ENCODE assay signal across 8 cellular contexts in the genomic region with DNA sequence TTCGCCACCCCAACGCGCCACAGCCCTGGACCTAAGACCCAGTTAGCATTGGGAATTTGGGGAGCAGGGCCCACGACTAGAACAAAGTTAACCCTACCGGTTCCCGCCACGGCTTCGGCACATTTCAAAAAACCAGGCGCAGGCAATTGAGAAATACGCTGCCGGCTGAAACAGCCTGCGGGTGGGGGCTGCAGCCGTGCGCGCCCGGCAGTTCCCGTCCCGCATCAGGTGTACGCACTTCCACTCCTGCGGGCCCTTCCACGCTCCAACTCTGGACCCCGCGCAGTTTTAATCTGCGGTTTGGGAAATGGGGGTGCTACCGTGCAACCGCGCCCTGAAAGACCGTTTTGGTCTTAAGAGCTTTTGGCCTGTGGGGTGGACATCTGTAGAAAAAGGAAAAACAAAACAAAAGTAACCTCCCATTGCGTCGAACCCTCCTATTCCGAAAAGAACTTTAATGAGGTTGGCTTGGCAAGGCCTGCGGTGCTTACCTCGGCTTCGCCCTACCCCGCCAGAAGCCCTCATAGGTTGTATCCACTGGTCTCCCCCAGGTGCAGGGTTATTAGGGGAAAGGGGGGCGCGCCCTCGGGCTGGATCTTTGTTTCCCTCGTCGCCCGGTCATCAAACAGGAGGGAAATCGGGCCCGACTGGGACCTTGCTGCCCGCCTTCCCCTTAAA. TPM values are rescaled to one million over a fixed set of nuclear protein-coding genes. Genes with fewer than 3 reads are reported as not detected.
DNase-seq lines count a peak whose midpoint lies in the region; ATAC-seq and TF ChIP-seq lines count a peak whose summit lies in the region.
"Had no signal": no experiment of that assay in that cellular context is flagged by ENCODE, and none has a peak within 500 bp of the region (broad histone marks: within the 10 kb centered on the region; RNA-seq: fewer than 3 reads in every experiment).

No MANE protein-coding gene starts in this region.

- H3K27me3 ChIP-seq in Panc1 (ENCODE audit: control insufficient read depth, insufficient read depth, low read length), result no peaks in the 10 kb centered on the region
- peaks cover 0 to 26% (median 3%) of the 10 kb centered on the region in 3 donors for H3K27me3 ChIP-seq in psoas muscle (ENCODE audit: insufficient read depth in 3 of 3, low read length in 2 of 3)
- peaks cover 99% of the 10 kb centered on the region for H3K27me3 ChIP-seq in gastroesophageal sphincter

- no peaks in the 10 kb centered on the region for H3K9me3 ChIP-seq in ES-I3 (ENCODE audit: control insufficient read depth, insufficient read depth, low read length)
- no peaks in the 10 kb centered on the region for H3K9me3 ChIP-seq in Panc1 (ENCODE audit: control insufficient read depth, insufficient read depth, low read depth, low read length)
- no peaks in the 10 kb centered on the region for H3K9me3 ChIP-seq in psoas muscle
- no peaks in the 10 kb centered on the region for H3K9me3 ChIP-seq in gastroesophageal sphincter

- H3K36me3 ChIP-seq in ES-I3 (ENCODE audit: insufficient read depth, low read length) (no peaks in the 10 kb centered on the region), Panc1 (ENCODE audit: control insufficient read depth, insufficient read depth, low read length) (no peaks in the 10 kb centered on the region), psoas muscle (ENCODE audit: insufficient read depth in 1 of 2, low read depth in 1 of 2) (no peaks in the 10 kb centered on the region), gastroesophageal sphincter (no peaks in the 10 kb centered on the region)

- TF ChIP-seq POLR2A in gastroesophageal sphincter (IDR thresholded peaks at IDR 0.05), result no peak

- H3K27ac ChIP-seq in Panc1 (ENCODE audit: low read length) (no peak overlapping the region), psoas muscle (peak overlapping the region; percentile 77), gastroesophageal sphincter (no peak overlapping the region)

- peak overlapping the region; percentile 57 for H3K9ac ChIP-seq in ES-I3 (ENCODE audit: low read depth, low read length)

- POLR2A ChIA-PET in Panc1 (lab: Charles Lee), result no interaction called here

- BruUV-seq in Panc1 (replicated peaks; lab: Mats Ljungman, UMichigan), result no TSS peak

- intact Hi-C loops in Panc1 (cut with micrococcal nuclease; ENCODE audit: unreplicated experiment) (no loop called here), psoas muscle (cut with DNase I) (loop anchor here (5.0 to 10.0 kb wide), 5 partner anchors 319 to 1163 kb away; a partner anchor contains a TSS)

- 54 to 61% (median 61%) methylated on average over 44 of the region's 44 CpGs for WGBS in psoas muscle, 3 donors
- WGBS in gastroesophageal sphincter (ENCODE audit: low coverage in 1 of 2), 2 donors, result 4% methylated on average over 9 of the region's 44 CpGs; no CpG with 5 or more reads in 1 of the 2 donors

- no peak overlapping the region for H3K4me3 ChIP-seq in Panc1 (ENCODE audit: low read depth in 2 of 2, low read length in 2 of 2)
- peak overlapping the region; percentile 44 for H3K4me3 ChIP-seq in fibroblast of mammary gland (ENCODE audit: control insufficient read depth, low read depth, low read length)
- H3K4me3 ChIP-seq in psoas muscle, result peak overlapping the region; percentile 89
- peak overlapping the region in 1 of 2 donors; percentile 19 for H3K4me3 ChIP-seq in gastroesophageal sphincter

- TF ChIP-seq EP300 in gastroesophageal sphincter (IDR thresholded peaks at IDR 0.05), result no peak

- CTCF ChIA-PET in Panc1 (lab: Charles Lee), result no interaction called here

- H3K4me1 ChIP-seq in ES-I3 (ENCODE audit: insufficient read depth, low read length) (peaks cover 7% of the 10 kb centered on the region; the same call in 1 of the 2 replicates), Panc1 (ENCODE audit: control insufficient read depth, insufficient read depth, low read length) (no peaks in the 10 kb centered on the region), psoas muscle (peaks cover 6% of the 10 kb centered on the region), gastroesophageal sphincter (peaks cover 0 to 53% (median 19%) of the 10 kb centered on the region in 3 donors)

- DNase-seq in Panc1 (ENCODE audit: low read depth, low spot score) (no peak), fibroblast of mammary gland (ENCODE audit: low read depth) (no peak), psoas muscle (no peak), NCI-H1436 treated with DMSO at 0.1 percent for 48 hours (lab: John Stamatoyannopoulos, UW) (no peak), HPDE6-E6E7 (ENCODE audit: extremely low spot score) (no peak)
- DNase-seq: central memory CD4-positive, alpha-beta T cell had no signal

- ATAC-seq in Panc1 (no peak), psoas muscle (no peak), gastroesophageal sphincter (no peak)

- peak; percentile 26 for TF ChIP-seq CTCF in Panc1 (IDR thresholded peaks at IDR 0.05)
- TF ChIP-seq CTCF in fibroblast of mammary gland (conservative IDR thresholded peaks at IDR 0.05; ENCODE audit: control insufficient read depth, insufficient read depth, low read depth, low read length), result no peak
- TF ChIP-seq CTCF in psoas muscle (IDR thresholded peaks at IDR 0.05), result no peak
- no peak for TF ChIP-seq CTCF in gastroesophageal sphincter (IDR thresholded peaks at IDR 0.05)

- in situ Hi-C loops in Panc1 (cut with HindIII; ENCODE audit: low pct_unique_long_range_greater_than_20kb, low sequenced_read_pairs), result no loop called here

RNA-seq across cellular contexts. Expression of a gene that starts 7.1 kb away (rescaled TPM):
- total RNA-seq in Panc1 (2021; ENCODE audit: unreplicated experiment) (2.7 TPM), psoas muscle (1 to 10 TPM in 3 of 4 donors, under 1 TPM in 1; 0.56 to 6.8 (median 3.7) TPM), gastroesophageal sphincter (under 1 TPM in 2 of 4 donors, not detected in 2; 0.40 to 0.47 TPM)
- polyA plus RNA-seq in Panc1 (2012; ENCODE audit: insufficient read length), result 1.8 TPM
- 10 to 100 TPM in 2 of 3 donors, 1 to 10 TPM in 1; 1.0 to 13.0 (median 11.5) TPM for polyA plus RNA-seq in psoas muscle

Comparison
In these comparisons a context has a peak if more than half of its experiments do, and no peak if none do; other contexts are left out.
1. H3K4me3 ChIP-seq: peak in fibroblast of mammary gland (single experiment) and psoas muscle (single experiment); none in Panc1 (0 of 2).